ENCODE assay signal across 17 cellular contexts in the genomic region with DNA sequence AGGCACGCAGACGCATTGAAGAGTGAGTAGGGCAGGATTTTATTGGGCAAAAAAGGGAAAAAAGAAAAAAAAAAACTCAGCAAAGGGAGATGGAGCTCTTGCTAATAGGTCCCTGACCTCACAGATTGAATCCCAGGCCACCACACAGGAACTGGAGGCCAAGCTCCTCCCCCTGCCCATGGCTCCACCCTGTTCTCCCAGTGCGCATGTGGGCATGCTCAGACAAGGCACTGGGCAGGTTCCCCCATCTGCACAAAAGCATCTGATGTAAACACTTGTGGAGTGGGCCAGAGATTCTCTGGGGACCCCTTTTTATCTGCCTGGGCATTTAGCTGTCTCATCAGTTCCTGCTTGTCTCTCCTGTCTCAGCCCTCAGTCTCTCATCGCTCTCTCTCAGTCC. TPM values are rescaled to one million over a fixed set of nuclear protein-coding genes. Genes with fewer than 3 reads are reported as not detected.
A peak's percentile ranks its signal among the peaks of the same experiment; 100 is the strongest.
DNase-seq lines count a peak whose midpoint lies in the region; ATAC-seq and TF ChIP-seq lines count a peak whose summit lies in the region.
"Had no signal": no experiment of that assay in that cellular context is flagged by ENCODE, and none has a peak within 500 bp of the region (broad histone marks: within the 10 kb centered on the region; RNA-seq: fewer than 3 reads in every experiment).

No MANE protein-coding gene starts in this region.

- no peaks in the 10 kb centered on the region for H4K20me1 ChIP-seq in DND-41 (ENCODE audit: insufficient read depth, low read length)

- H3K27me3 ChIP-seq in DND-41 (ENCODE audit: insufficient read depth, low read length, poor library complexity) = no peaks in the 10 kb centered on the region
- H3K27me3 ChIP-seq in SJCRH30 = no peaks in the 10 kb centered on the region
- H3K27me3 ChIP-seq in mesendoderm (ENCODE audit: insufficient read depth, low read length, poor library complexity) = no peaks in the 10 kb centered on the region
- peaks cover 0 to 3% (median 0%) of the 10 kb centered on the region in 3 donors for H3K27me3 ChIP-seq in stomach

- no peak overlapping the region for H2AFZ ChIP-seq in DND-41 (ENCODE audit: low read depth, low read length)

- H2BK15ac ChIP-seq in mesendoderm (replicated peaks; ENCODE audit: low read depth) = no peak overlapping the region

- H4K8ac ChIP-seq in mesendoderm (ENCODE audit: low read depth, low read length) = peak overlapping the region; percentile 28

- H2BK120ac ChIP-seq in mesendoderm (ENCODE audit: low read depth, low read length) = peak overlapping the region; percentile 28

- H3K9ac ChIP-seq in DND-41 (ENCODE audit: low read depth, low read length) (no peak overlapping the region), mesendoderm (ENCODE audit: low read length) (no peak overlapping the region)

- H3K36me3 ChIP-seq in DND-41 (ENCODE audit: insufficient read depth, low read length) (no peaks in the 10 kb centered on the region), SJCRH30 (no peaks in the 10 kb centered on the region), mesendoderm (ENCODE audit: control insufficient read depth, insufficient read depth, low read length) (no peaks in the 10 kb centered on the region), stomach (no peaks in the 10 kb centered on the region)

- H3K79me1 ChIP-seq in mesendoderm (ENCODE audit: low read length) = no peaks in the 10 kb centered on the region

- H3K27ac ChIP-seq in C4-2B (peak overlapping the region; percentile 48; the same call in 1 of the 2 replicates), DND-41 (ENCODE audit: low read length) (no peak overlapping the region), SJCRH30 (no peak overlapping the region), mesendoderm (ENCODE audit: low read depth, low read length) (no peak overlapping the region), stomach (no peak overlapping the region)

- ATAC-seq in DND-41 (ENCODE audit: insufficient read depth, low read depth) (no peak), left lobe of liver (no peak)
- ATAC-seq: activated T-cell treated with anti-CD3 and anti-CD28 coated beads, Interleukin-2, amount 50 U/mL, for 72 hours; left colon; mucosa of descending colon had no signal

- DNase-seq in DND-41 = peak; percentile 9
- peak; percentile 11 to 30 for DNase-seq in SJCRH30
- peak; percentile 13 for DNase-seq in mesendoderm
- no peak for DNase-seq in retina
- no peak for DNase-seq in left lobe of liver (ENCODE audit: low spot score)
- no peak for DNase-seq in stomach
- no peak for DNase-seq in GDM1 (lab: John Stamatoyannopoulos, UW)
- DNase-seq: activated T-cell treated with anti-CD3 and anti-CD28 coated beads, Interleukin-2, amount 50 U/mL, for 72 hours; DMS79 treated with DMSO at 0.1 percent for 48 hours; HCEC 1CT; Kasumi-1; left colon; mucosa of descending colon; NCI-H1105; NCI-H748 treated with DMSO at 0.1 percent for 48 hours had no signal

- H3K79me2 ChIP-seq in DND-41 (ENCODE audit: insufficient read depth, low read length) (no peaks in the 10 kb centered on the region), mesendoderm (ENCODE audit: control insufficient read depth, insufficient read depth, low read length) (no peaks in the 10 kb centered on the region)

- H3K4ac ChIP-seq in mesendoderm (ENCODE audit: low read depth, low read length) = no peak overlapping the region

- no peak overlapping the region for H2AK5ac ChIP-seq in mesendoderm (ENCODE audit: low read length)

- no peak for TF ChIP-seq CTCF in C4-2B (conservative IDR thresholded peaks at IDR 0.05)
- no peak for TF ChIP-seq CTCF in DND-41 (IDR thresholded peaks at IDR 0.05; ENCODE audit: borderline replicate concordance, extremely low read depth, low read length, poor library complexity, severe bottlenecking)
- no peak for TF ChIP-seq CTCF in stomach (IDR thresholded peaks at IDR 0.05)

- TF ChIP-seq EP300 in stomach (IDR thresholded peaks at IDR 0.05) = no peak

- H3K4me2 ChIP-seq in DND-41 (ENCODE audit: insufficient read depth, low read length) = no peak overlapping the region
- H3K4me2 ChIP-seq in mesendoderm (ENCODE audit: low read length) = no peak overlapping the region

- no peaks in the 10 kb centered on the region for H3K9me3 ChIP-seq in DND-41 (ENCODE audit: insufficient read depth, low read length, severe bottlenecking)
- no peaks in the 10 kb centered on the region for H3K9me3 ChIP-seq in SJCRH30 (replicated peaks)
- H3K9me3 ChIP-seq in stomach = peaks cover 0 to 11% (median 4%) of the 10 kb centered on the region in 4 donors
- H3K9me3 ChIP-seq: mucosa of descending colon had no signal

- H2BK5ac ChIP-seq in mesendoderm (ENCODE audit: low read length) = no peak overlapping the region

- H3K4me3 ChIP-seq in DND-41 (ENCODE audit: low read depth in 1 of 2, low read length in 2 of 2) = no peak overlapping the region
- no peak overlapping the region for H3K4me3 ChIP-seq in SJCRH30
- no peak overlapping the region for H3K4me3 ChIP-seq in mesendoderm (ENCODE audit: low read length)
- H3K4me3 ChIP-seq in stomach = no peak overlapping the region
- H3K4me3 ChIP-seq: mucosa of descending colon had no signal

- H3K4me1 ChIP-seq in DND-41 (ENCODE audit: insufficient read depth, low read length) (no peaks in the 10 kb centered on the region), SJCRH30 (peaks cover 11% of the 10 kb centered on the region), mesendoderm (ENCODE audit: control insufficient read depth, low read depth, low read length) (no peaks in the 10 kb centered on the region), stomach (no peaks in the 10 kb centered on the region)

- H3K18ac ChIP-seq in mesendoderm (ENCODE audit: low read length) = peak overlapping the region; percentile 18

- TF ChIP-seq POLR2A in stomach (IDR thresholded peaks at IDR 0.05) = no peak

- WGBS in mesendoderm (ENCODE audit: extremely low coverage, insufficient coverage, low lambda C conversion rate) = no CpG with 5 or more reads among the region's 4 CpGs
- 89 to 100% (median 94%) methylated on average over 3 to 4 of the region's 4 CpGs for WGBS in stomach, 5 donors

- H4K5ac ChIP-seq in mesendoderm (ENCODE audit: low read length) = no peak overlapping the region

- no peak overlapping the region for H3K23ac ChIP-seq in mesendoderm (ENCODE audit: low read length)

- no peak overlapping the region for H3K56ac ChIP-seq in mesendoderm (ENCODE audit: low read length)

- intact Hi-C loops in stomach (cut with DNase I; ENCODE audit: low total_unique reads) = no loop called here

RNA-seq across cellular contexts. Expression of a gene that starts 9.5 kb away (rescaled TPM):
- total RNA-seq in SJCRH30 (2014; rRNA removed; shearing (Covaris generic)) = not detected in 2 replicates
- polyA plus RNA-seq in mesendoderm (2013, experiment 1 of 2) = 0.06 TPM
- 0.01 TPM for polyA plus RNA-seq in mesendoderm (2013, experiment 2 of 2)
- total RNA-seq in left lobe of liver (0.05 TPM), stomach (not detected)
- polyA plus RNA-seq in stomach = not detected
- total RNA-seq: activated T-cell treated with anti-CD3 and anti-CD28 coated beads, Interleukin-2, amount 50 U/mL, for 72 hours; left colon; mucosa of descending colon had no signal
- polyA plus RNA-seq: urinary bladder had no signal

Comparison
In these comparisons a context has a peak if more than half of its experiments do, and no peak if none do; other contexts are left out.
1. DNase-seq: peak in DND-41 (single experiment), SJCRH30 (2 of 2) and mesendoderm (single experiment); none in retina (single experiment), left lobe of liver (single experiment), stomach (single experiment) and GDM1 (single experiment).